Comparison of ENCODE assay signal across 12 cellular contexts in the genomic region with DNA sequence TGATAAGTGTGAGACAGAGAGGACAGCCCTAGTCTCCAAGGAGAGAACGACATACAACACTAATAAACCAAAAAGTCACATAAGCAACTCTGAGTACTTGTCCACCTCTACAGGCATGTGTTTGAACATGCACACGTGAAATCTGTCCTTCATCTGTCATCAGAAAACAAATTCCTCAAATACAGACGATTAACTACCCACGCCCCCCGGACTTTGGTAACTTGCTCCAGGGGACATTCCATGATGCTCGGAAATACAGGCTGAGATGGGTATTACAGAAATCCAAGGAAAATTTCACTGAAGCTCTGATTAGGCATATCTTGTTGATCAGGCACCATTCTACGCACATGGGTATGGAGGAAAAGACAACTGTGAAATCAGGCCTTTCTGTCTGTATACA. TPM values are rescaled to one million over a fixed set of nuclear protein-coding genes. Genes with fewer than 3 reads are reported as not detected.
DNase-seq lines count a peak whose midpoint lies in the region; ATAC-seq and TF ChIP-seq lines count a peak whose summit lies in the region.
"Had no signal": no experiment of that assay in that cellular context is flagged by ENCODE, and none has a peak within 500 bp of the region (broad histone marks: within the 10 kb centered on the region; RNA-seq: fewer than 3 reads in every experiment).

No MANE protein-coding gene starts in this region.

- intact Hi-C loops in left ventricle myocardium superior (cut with micrococcal nuclease): no loop called here
- intact Hi-C loops in Right ventricle myocardium superior (cut with DNase I): no loop called here

- no peaks in the 10 kb centered on the region for H3K27me3 Mint-ChIP-seq in endothelial cell (ENCODE audit: unreplicated experiment)
- H3K27me3 Mint-ChIP-seq: CD4-positive, alpha-beta T cell had no signal

- no peaks in the 10 kb centered on the region for H3K36me3 Mint-ChIP-seq in endothelial cell (ENCODE audit: low read depth, unreplicated experiment)

- no peak overlapping the region for H3K4me3 Mint-ChIP-seq in endothelial cell (ENCODE audit: unreplicated experiment)
- H3K4me3 Mint-ChIP-seq: CD4-positive, alpha-beta T cell had no signal

- ATAC-seq in left ventricle myocardium superior (peak; percentile 10), Right ventricle myocardium superior (ENCODE audit: poor library complexity) (no peak), HG03439 (IDR thresholded peaks at IDR 0.05; ENCODE audit: unreplicated experiment) (no peak)

- peak overlapping the region; percentile 18 for H3K27ac Mint-ChIP-seq in endothelial cell (ENCODE audit: unreplicated experiment)
- H3K27ac Mint-ChIP-seq: CD4-positive, alpha-beta T cell had no signal

- H3K27ac ChIP-seq in angular gyrus (ENCODE audit: low read depth, low read length) (peak overlapping the region; percentile 32), temporal lobe (ENCODE audit: low read depth, low read length) (peak overlapping the region; percentile 14)
- H3K27ac ChIP-seq: C4-2B, GM23248 had no signal

- no peak for TF ChIP-seq CTCF in endothelial cell (IDR thresholded peaks at IDR 0.05; ENCODE audit: unreplicated experiment)

- H3K9me3 Mint-ChIP-seq in endothelial cell (ENCODE audit: unreplicated experiment): no peaks in the 10 kb centered on the region
- H3K9me3 Mint-ChIP-seq: CD4-positive, alpha-beta T cell had no signal

- H3K4me1 Mint-ChIP-seq in endothelial cell (ENCODE audit: unreplicated experiment): peaks cover 47% of the 10 kb centered on the region

- DNase-seq in left ventricle myocardium superior (no peak), Right ventricle myocardium superior (no peak), endothelial cell (ENCODE audit: low spot score) (no peak), T-helper 2 cell (no peak)
- DNase-seq: AML-193; CD4-positive, alpha-beta T cell; GDM1; GM23248 had no signal

RNA-seq across cellular contexts. Expression of gene LYRM4, which starts 57.8 kb away (rescaled TPM):
- total RNA-seq in left ventricle myocardium superior: 26.6 TPM
- total RNA-seq in Right ventricle myocardium superior: 26.2 TPM
- 39.0 TPM for total RNA-seq in endothelial cell (ENCODE audit: unreplicated experiment)
- 9.1 TPM for total RNA-seq in temporal lobe

RNA-seq across cellular contexts. Expression of gene FARS2, which starts 58.4 kb away (rescaled TPM):
- total RNA-seq in left ventricle myocardium superior (19.4 TPM), Right ventricle myocardium superior (20.8 TPM), endothelial cell (ENCODE audit: unreplicated experiment) (17.8 TPM), temporal lobe (19.9 TPM)
